In the genomic region with DNA sequence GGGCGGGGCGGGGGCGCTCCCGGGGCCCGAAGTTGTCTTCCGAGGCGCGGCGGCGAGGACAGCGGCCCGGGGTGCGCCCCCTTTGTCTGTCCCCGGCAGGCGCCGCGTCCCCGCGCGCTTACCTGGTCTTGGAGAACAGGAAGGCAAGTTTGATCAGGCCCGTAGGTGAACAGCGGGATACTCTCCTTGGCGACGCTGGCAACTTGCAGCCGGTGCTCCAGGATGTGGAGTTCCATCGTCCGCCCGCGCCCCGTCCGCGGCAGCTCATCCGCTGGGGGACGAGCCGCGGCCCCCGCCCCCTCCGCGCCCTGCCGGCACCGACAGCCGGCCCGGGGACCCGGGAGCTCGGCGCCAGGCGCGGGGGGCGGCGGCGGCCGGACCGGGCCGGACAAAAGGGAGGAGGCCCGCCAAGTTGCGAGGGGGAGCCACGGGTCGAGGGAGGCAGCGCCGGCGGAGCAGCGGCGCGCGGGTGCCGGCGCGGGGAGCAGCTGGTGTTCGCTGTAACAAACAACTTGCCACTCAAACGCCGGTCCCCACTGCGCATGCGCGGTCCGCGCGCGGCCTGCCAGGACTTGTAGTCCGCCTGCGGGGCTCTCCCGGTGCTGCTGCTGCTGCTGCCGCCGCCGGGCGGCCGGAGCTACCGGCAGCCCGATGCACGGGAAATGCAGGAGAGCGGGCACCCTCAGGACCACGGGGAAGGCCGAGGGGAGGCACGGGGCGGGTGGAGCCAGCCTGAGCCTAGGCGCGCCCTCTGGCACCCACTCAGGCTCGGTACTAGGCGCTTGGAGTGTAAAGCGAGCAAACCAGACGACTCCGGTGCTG, we compare ENCODE assay signal across 8 cellular contexts. TPM values are rescaled to one million over a fixed set of nuclear protein-coding genes. Genes with fewer than 3 reads are reported as not detected.
DNase-seq lines count a peak whose midpoint lies in the region; ATAC-seq, FAIRE-seq and TF ChIP-seq lines count a peak whose summit lies in the region.

No MANE protein-coding gene starts in this region.

- peak overlapping the region; percentile 78 to 88 (median 85) for H3K9ac ChIP-seq in BLaER1 treated with 17β-estradiol and CSF1 and Interleukin-3, amounts not matched to agents 10 nM and 100 nM
- peak overlapping the region; percentile 62 for H3K9ac ChIP-seq in HepG2 (ENCODE audit: insufficient read depth, low read depth, low read length)

- H3K9me3 Mint-ChIP-seq in dendritic cell treated with granulocyte-macrophage colony-stimulating factor and Interleukin-4, amounts not matched to agents 40 ng/mL and 50 ng/mL, for 4 days, result no peaks in the 10 kb centered on the region

- no peak for TF ChIP-seq EP300 in HepG2 (IDR thresholded peaks at IDR 0.05; ENCODE audit: low read depth in 2 of 2, low read length in 2 of 2)
- TF ChIP-seq EP300 in HepG2 (CRISPR knock-in tag; IDR thresholded peaks at IDR 0.05; ENCODE audit: borderline replicate concordance), result no peak

- peak overlapping the region; percentile 73 for H3K4me3 Mint-ChIP-seq in dendritic cell treated with granulocyte-macrophage colony-stimulating factor and Interleukin-4, amounts not matched to agents 40 ng/mL and 50 ng/mL, for 4 days

- peaks cover 24% of the 10 kb centered on the region for H3K79me2 ChIP-seq in HepG2 (ENCODE audit: insufficient read depth, low read length)

- H3K36me3 ChIP-seq in BLaER1 treated with 17β-estradiol and CSF1 and Interleukin-3, amounts not matched to agents 10 nM and 100 nM, result no peaks in the 10 kb centered on the region
- peaks cover 0 to 4% of the 10 kb centered on the region in 2 experiments; a peak in 1 of 5 replicates for H3K36me3 ChIP-seq in HepG2 (replicated peaks in 1 of 2; ENCODE audit: control insufficient read depth in 1 of 2, insufficient read depth in 2 of 2, low read length in 2 of 2)

- H3K27ac Mint-ChIP-seq in dendritic cell treated with granulocyte-macrophage colony-stimulating factor and Interleukin-4, amounts not matched to agents 40 ng/mL and 50 ng/mL, for 4 days, result peak overlapping the region; percentile 43

- peak overlapping the region in 10 of 11 experiments; percentile 64 to 86 (median 76); a peak in 21 of 22 replicates for H3K27ac ChIP-seq in BLaER1 treated with 17β-estradiol and CSF1 and Interleukin-3, amounts not matched to agents 10 nM and 100 nM
- peak overlapping the region; percentile 50 for H3K27ac ChIP-seq in HepG2 (ENCODE audit: extremely low read length, insufficient read depth, low read length)

- WGBS in HepG2 (ENCODE audit: low lambda C conversion rate), result 2% methylated on average over 14 of the region's 101 CpGs

- no peaks in the 10 kb centered on the region for H3K9me3 ChIP-seq in BLaER1 treated with 17β-estradiol and CSF1 and Interleukin-3, amounts not matched to agents 10 nM and 100 nM (replicated peaks in 1 of 11)
- no peaks in the 10 kb centered on the region for H3K9me3 ChIP-seq in HepG2 (ENCODE audit: low read length)

- POLR2A ChIA-PET in HepG2 (lab: Yijun Ruan, JAX), result interaction anchor here (0.6 to 1.1 kb wide), 3 partner anchors 9 to 157 kb away, joined by 3 to 5 read pairs (median 3); a partner anchor contains a TSS

- peak; percentile 75 for ATAC-seq in HG03457 (IDR thresholded peaks at IDR 0.05; ENCODE audit: unreplicated experiment)
- peak; percentile 53 for ATAC-seq in HepG2

- H3K4me2 ChIP-seq in BLaER1 treated with 17β-estradiol and CSF1 and Interleukin-3, amounts not matched to agents 10 nM and 100 nM, result peak overlapping the region; percentile 64 to 87 (median 76)
- peak overlapping the region; percentile 66 for H3K4me2 ChIP-seq in HepG2 (ENCODE audit: low read depth, low read length)

- peak overlapping the region; percentile 82 to 92 (median 89) for H3K4me3 ChIP-seq in BLaER1 treated with 17β-estradiol and CSF1 and Interleukin-3, amounts not matched to agents 10 nM and 100 nM
- H3K4me3 ChIP-seq in HepG2 (replicated peaks in 1 of 3; ENCODE audit: insufficient read depth in 1 of 3, low read depth in 2 of 3, low read length in 3 of 3), result peak overlapping the region; percentile 62 to 80 (median 71); a peak in 4 of 6 replicates

- H3K4me1 ChIP-seq in BLaER1 treated with 17β-estradiol and CSF1 and Interleukin-3, amounts not matched to agents 10 nM and 100 nM, result peaks cover 9 to 24% (median 17%) of the 10 kb centered on the region in 10 experiments
- H3K4me1 ChIP-seq in HepG2 (ENCODE audit: insufficient read depth, low read length), result peaks cover 42% of the 10 kb centered on the region

- peak; percentile 80 for TF ChIP-seq RAD21 in HepG2 (CRISPR knock-in tag; IDR thresholded peaks at IDR 0.05)

- intact Hi-C loops in dendritic cell treated with granulocyte-macrophage colony-stimulating factor and Interleukin-4, amounts not matched to agents 40 ng/mL and 50 ng/mL, for 4 days (cut with micrococcal nuclease), result no loop called here
- intact Hi-C loops in HepG2 (cut with micrococcal nuclease; ENCODE audit: unreplicated experiment), result loop anchor here (2.0 kb wide), 1 partner anchor 25 kb away; no protein-coding TSS in a partner anchor

- DNase-seq in GM19240 (ENCODE audit: insufficient read length, low spot score) (peak; percentile 72), NCI-H524 treated with DMSO at 0.1 percent for 48 hours (lab: John Stamatoyannopoulos, UW) (peak; percentile 54), HepG2 (ENCODE audit: low spot score) (peak; percentile 92)
- peak; percentile 99 for DNase-seq in activated CD4-positive, alpha-beta T cell treated with anti-CD3 and anti-CD28 coated beads, Interleukin-2, amount 50 U/mL, for 1 hour
- peak; percentile 97 to 98 for DNase-seq in stimulated activated CD4-positive, alpha-beta T cell treated with anti-CD3 and anti-CD28 coated beads, Interleukin-2, amount 100 ng/mL, for 48 hours

- H3K36me3 Mint-ChIP-seq in dendritic cell treated with granulocyte-macrophage colony-stimulating factor and Interleukin-4, amounts not matched to agents 40 ng/mL and 50 ng/mL, for 4 days (ENCODE audit: low read depth), result no peaks in the 10 kb centered on the region

- peaks cover 21% of the 10 kb centered on the region for H3K27me3 Mint-ChIP-seq in dendritic cell treated with granulocyte-macrophage colony-stimulating factor and Interleukin-4, amounts not matched to agents 40 ng/mL and 50 ng/mL, for 4 days

- peak; percentile 62 for TF ChIP-seq CTCF in HepG2 (CRISPR knock-in tag; IDR thresholded peaks at IDR 0.05)

- H2AFZ ChIP-seq in HepG2 (ENCODE audit: low read length), result no peak overlapping the region

- H3K27me3 ChIP-seq in BLaER1 treated with 17β-estradiol and CSF1 and Interleukin-3, amounts not matched to agents 10 nM and 100 nM, result no peaks in the 10 kb centered on the region
- no peaks in the 10 kb centered on the region for H3K27me3 ChIP-seq in HepG2 (ENCODE audit: control insufficient read depth in 1 of 2, insufficient read depth in 2 of 2, low read length in 2 of 2)

- FAIRE-seq in HepG2 (lab: Jason Lieb, UNC), result no peak

- in situ Hi-C loops in HepG2 (cut with HindIII; ENCODE audit: extremely low pct_ligation_motif_present, low pct_unique_long_range_greater_than_20kb), result no loop called here

- CTCF ChIA-PET in HepG2 (lab: Yijun Ruan, JAX; ENCODE audit: low intra/inter-chr PET ratio, low total read pairs), result no interaction called here

- TF ChIP-seq POLR2A in HepG2 (IDR thresholded peaks at IDR 0.05; ENCODE audit: insufficient read depth in 1 of 2, low read depth in 2 of 2, low read length in 2 of 2), result peak in 1 of 2 experiments; percentile 25; a peak in 1 of 4 replicates

- H3K4me1 Mint-ChIP-seq in dendritic cell treated with granulocyte-macrophage colony-stimulating factor and Interleukin-4, amounts not matched to agents 40 ng/mL and 50 ng/mL, for 4 days (ENCODE audit: low read depth), result peaks cover 28% of the 10 kb centered on the region

- BruUV-seq in HepG2 (replicated peaks; lab: Mats Ljungman, UMichigan), result no TSS peak

- peaks cover 0 to 39% (median 31%) of the 10 kb centered on the region in 11 experiments; a peak in 17 of 22 replicates for H4K20me1 ChIP-seq in BLaER1 treated with 17β-estradiol and CSF1 and Interleukin-3, amounts not matched to agents 10 nM and 100 nM
- no peaks in the 10 kb centered on the region for H4K20me1 ChIP-seq in HepG2 (ENCODE audit: insufficient read depth, low read length)

RNA-seq across cellular contexts. Expression of a gene that starts 35.6 kb away (rescaled TPM):
- total RNA-seq in HepG2 (2016; rRNA removed; fragmentation: Illumina TruSeq; extraction: Trizol), result not detected in 2 replicates
- total RNA-seq in HepG2 (2016; cell fraction: cytosol; rRNA removed; fragmentation: Illumina TruSeq; extraction: Trizol; ENCODE audit: low read depth), result not detected in 2 replicates
- not detected in 2 replicates for total RNA-seq in HepG2 (2016; cell fraction: insoluble cytoplasmic fraction; rRNA removed; fragmentation: Illumina TruSeq; extraction: Trizol)
- not detected in 2 replicates for total RNA-seq in HepG2 (2016; cell fraction: membrane; rRNA removed; fragmentation: Illumina TruSeq; extraction: Trizol)
- not detected in 2 replicates for total RNA-seq in HepG2 (2016; cell fraction: nucleus; rRNA removed; fragmentation: Illumina TruSeq; extraction: Trizol)
- polyA plus RNA-seq in HepG2 (2011; rRNA removed), result not detected in 2 replicates
- polyA plus RNA-seq in HepG2 (2011; cell fraction: cytosol; rRNA removed), result not detected in 2 replicates
- polyA plus RNA-seq in HepG2 (2011; cell fraction: nucleus; rRNA removed), result not detected in 2 replicates
- 1.7 and 3.2 TPM in 2 replicates for polyA plus RNA-seq in HepG2 (2012)
- polyA plus RNA-seq in HepG2 (2016; cell fraction: cytosol; fragmentation: Illumina TruSeq; extraction: Trizol; ENCODE audit: low read depth), result not detected in 2 replicates
- not detected in 2 replicates for polyA plus RNA-seq in HepG2 (2016; cell fraction: insoluble cytoplasmic fraction; fragmentation: Illumina TruSeq; extraction: Trizol; ENCODE audit: low read depth)
- polyA plus RNA-seq in HepG2 (2016; cell fraction: membrane; fragmentation: Illumina TruSeq; extraction: Trizol; ENCODE audit: low read depth), result not detected in 2 replicates
- polyA plus RNA-seq in HepG2 (2016; cell fraction: nucleus; fragmentation: Illumina TruSeq; extraction: Trizol; ENCODE audit: insufficient read depth, low read depth), result not detected in 2 replicates
- not detected in 2 replicates for polyA minus RNA-seq in HepG2 (2011; rRNA and poly(A)+ RNA removed; ENCODE audit: low replicate concordance)
- polyA minus RNA-seq in HepG2 (2011; cell fraction: cytosol; rRNA and poly(A)+ RNA removed), result not detected in 2 replicates
- polyA minus RNA-seq in HepG2 (2011; cell fraction: nucleus; rRNA and poly(A)+ RNA removed), result not detected in 2 replicates

RNA-seq across cellular contexts. Expression of a gene that starts 52.2 kb away (rescaled TPM):
- total RNA-seq in HepG2 (2016; rRNA removed; fragmentation: Illumina TruSeq; extraction: Trizol), result not detected in 2 replicates
- total RNA-seq in HepG2 (2016; cell fraction: cytosol; rRNA removed; fragmentation: Illumina TruSeq; extraction: Trizol; ENCODE audit: low read depth), result not detected in 2 replicates
- 0.06 TPM in 1 of 2 replicates, not detected in the other for total RNA-seq in HepG2 (2016; cell fraction: insoluble cytoplasmic fraction; rRNA removed; fragmentation: Illumina TruSeq; extraction: Trizol)
- total RNA-seq in HepG2 (2016; cell fraction: membrane; rRNA removed; fragmentation: Illumina TruSeq; extraction: Trizol), result not detected in 2 replicates
- total RNA-seq in HepG2 (2016; cell fraction: nucleus; rRNA removed; fragmentation: Illumina TruSeq; extraction: Trizol), result not detected in 2 replicates
- not detected in 2 replicates for polyA plus RNA-seq in HepG2 (2011; rRNA removed)
- not detected in 2 replicates for polyA plus RNA-seq in HepG2 (2011; cell fraction: cytosol; rRNA removed)
- polyA plus RNA-seq in HepG2 (2011; cell fraction: nucleus; rRNA removed), result not detected in 2 replicates
- polyA plus RNA-seq in HepG2 (2012), result 0.54 TPM in 1 of 2 replicates, not detected in the other
- not detected in 2 replicates for polyA plus RNA-seq in HepG2 (2016; cell fraction: cytosol; fragmentation: Illumina TruSeq; extraction: Trizol; ENCODE audit: low read depth)
- not detected in 2 replicates for polyA plus RNA-seq in HepG2 (2016; cell fraction: insoluble cytoplasmic fraction; fragmentation: Illumina TruSeq; extraction: Trizol; ENCODE audit: low read depth)
- polyA plus RNA-seq in HepG2 (2016; cell fraction: membrane; fragmentation: Illumina TruSeq; extraction: Trizol; ENCODE audit: low read depth), result not detected in 2 replicates
- polyA plus RNA-seq in HepG2 (2016; cell fraction: nucleus; fragmentation: Illumina TruSeq; extraction: Trizol; ENCODE audit: insufficient read depth, low read depth), result not detected in 2 replicates
- 1.5 TPM in 1 of 2 replicates, not detected in the other for polyA minus RNA-seq in HepG2 (2011; rRNA and poly(A)+ RNA removed; ENCODE audit: low replicate concordance)
- polyA minus RNA-seq in HepG2 (2011; cell fraction: cytosol; rRNA and poly(A)+ RNA removed), result not detected in 2 replicates
- not detected in 2 replicates for polyA minus RNA-seq in HepG2 (2011; cell fraction: nucleus; rRNA and poly(A)+ RNA removed)

Comparison
In these comparisons a context has a peak if more than half of its experiments do, and no peak if none do; other contexts are left out.
1. Peak in every context shown above with its lines: DNase-seq, ATAC-seq, H3K4me3 ChIP-seq and H3K27ac ChIP-seq.